ENCODE assay signal across 8 cellular contexts in the genomic region with DNA sequence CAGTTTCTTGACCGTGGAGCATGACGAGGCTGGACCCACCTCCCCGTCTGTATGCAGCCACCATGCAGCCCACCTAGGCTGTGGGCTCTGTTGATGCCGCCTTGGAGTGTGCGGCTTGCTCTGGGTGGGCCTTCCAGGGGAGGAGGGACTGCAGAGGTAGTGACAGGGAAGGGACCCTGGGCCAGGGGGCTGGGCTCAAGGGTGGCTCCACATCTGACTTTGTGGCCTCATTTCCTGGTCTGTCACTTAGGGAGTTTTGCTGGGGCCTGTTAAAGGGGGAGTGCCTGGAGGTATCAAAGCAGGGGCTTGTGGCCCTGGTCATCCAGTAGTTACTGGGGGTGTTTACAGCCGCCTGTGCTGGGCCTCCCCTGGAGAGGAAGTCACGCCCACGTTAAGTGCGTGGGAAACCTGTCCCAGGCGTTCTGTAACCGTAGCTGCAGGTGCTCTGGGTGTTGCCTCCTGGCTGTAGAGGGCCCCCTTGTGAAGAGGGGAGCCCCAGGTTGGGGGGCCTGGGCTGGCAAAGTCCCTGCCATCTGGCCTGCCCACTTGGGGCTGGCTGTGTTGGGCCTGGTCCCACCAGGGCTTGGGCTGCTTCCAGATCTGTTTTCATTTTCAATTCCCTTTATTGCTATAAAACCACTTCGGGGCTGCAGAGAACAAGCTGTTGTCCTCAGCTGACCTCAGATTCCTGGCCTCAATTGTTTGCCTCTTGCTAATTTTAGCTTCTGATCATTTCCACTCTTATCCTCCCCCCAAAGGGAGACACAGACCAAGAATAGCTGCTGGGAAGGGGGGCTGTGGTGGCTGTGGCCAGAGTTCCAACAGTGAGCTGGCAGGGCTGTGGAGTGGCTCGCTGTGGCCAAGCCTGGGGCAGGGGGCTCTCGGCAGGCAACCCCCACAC. TPM values are rescaled to one million over a fixed set of nuclear protein-coding genes. Genes with fewer than 3 reads are reported as not detected.
DNase-seq lines count a peak whose midpoint lies in the region; ATAC-seq, FAIRE-seq and TF ChIP-seq lines count a peak whose summit lies in the region.

No MANE protein-coding gene starts in this region.

- peak; percentile 96 for DNase-seq in EH (ENCODE audit: low read depth)
- peak; percentile 29 for DNase-seq in SK-MEL-5 (ENCODE audit: low read depth, low spot score)
- peak in 53 of 61 donors; percentile 14 to 84 (median 57) for DNase-seq in caudate nucleus (lab: John Stamatoyannopoulos, UW)
- no peak for DNase-seq in HepG2 (ENCODE audit: low spot score)
- DNase-seq in NCI-H187 treated with DMSO at 0.1 percent for 48 hours (lab: John Stamatoyannopoulos, UW) = no peak

- no peak overlapping the region for H2AFZ ChIP-seq in HepG2 (ENCODE audit: low read length)

- no peak for TF ChIP-seq RAD21 in HepG2 (CRISPR knock-in tag; IDR thresholded peaks at IDR 0.05)

- H3K27ac ChIP-seq in caudate nucleus (ENCODE audit: low read depth, low read length) = peak overlapping the region; percentile 64
- H3K27ac ChIP-seq in HepG2 (ENCODE audit: extremely low read length, insufficient read depth, low read length) = peak overlapping the region; percentile 19
- H3K27ac ChIP-seq in stomach smooth muscle (ENCODE audit: low read length) = peak overlapping the region; percentile 75

- WGBS in HepG2 (ENCODE audit: low lambda C conversion rate) = 79% methylated on average over 6 of the region's 14 CpGs

- CTCF ChIA-PET in HepG2 (lab: Yijun Ruan, JAX; ENCODE audit: low intra/inter-chr PET ratio, low total read pairs) = no interaction called here

- TF ChIP-seq CTCF in HepG2 (CRISPR knock-in tag; IDR thresholded peaks at IDR 0.05) = no peak

- in situ Hi-C loops in SK-MEL-5 (cut with HindIII; ENCODE audit: low pct_unique_long_range_greater_than_20kb, low sequenced_read_pairs) = no loop called here
- in situ Hi-C loops in HepG2 (cut with HindIII; ENCODE audit: extremely low pct_ligation_motif_present, low pct_unique_long_range_greater_than_20kb) = no loop called here

- no peak for FAIRE-seq in HepG2 (lab: Jason Lieb, UNC)

- TF ChIP-seq EP300 in HepG2 (IDR thresholded peaks at IDR 0.05; ENCODE audit: low read depth in 2 of 2, low read length in 2 of 2) (no peak), HepG2 (CRISPR knock-in tag; IDR thresholded peaks at IDR 0.05; ENCODE audit: borderline replicate concordance) (no peak)

- H3K27me3 ChIP-seq in HepG2 (ENCODE audit: control insufficient read depth in 1 of 2, insufficient read depth in 2 of 2, low read length in 2 of 2) (no peaks in the 10 kb centered on the region), stomach smooth muscle (ENCODE audit: control insufficient read depth in 1 of 2, insufficient read depth in 2 of 2, low read length in 2 of 2) (no peaks in the 10 kb centered on the region)

- peaks cover 2 to 9% of the 10 kb centered on the region in 2 experiments; a peak in 3 of 5 replicates for H3K36me3 ChIP-seq in HepG2 (replicated peaks in 1 of 2; ENCODE audit: control insufficient read depth in 1 of 2, insufficient read depth in 2 of 2, low read length in 2 of 2)
- H3K36me3 ChIP-seq in stomach smooth muscle (ENCODE audit: control insufficient read depth in 2 of 2, insufficient read depth in 2 of 2, low read length in 2 of 2) = peaks cover 0 to 3% of the 10 kb centered on the region in 2 donors

- no peak overlapping the region; a peak in 1 of 6 replicates for H3K4me3 ChIP-seq in HepG2 (replicated peaks in 1 of 3; ENCODE audit: insufficient read depth in 1 of 3, low read depth in 2 of 3, low read length in 3 of 3)
- H3K4me3 ChIP-seq in stomach smooth muscle (ENCODE audit: low read length in 2 of 2) = peak overlapping the region; percentile 7 to 55

- BruUV-seq in HepG2 (replicated peaks; lab: Mats Ljungman, UMichigan) = no TSS peak

- ATAC-seq in GM19463 (IDR thresholded peaks at IDR 0.05; ENCODE audit: unreplicated experiment) (peak; percentile 70), HG03520 (IDR thresholded peaks at IDR 0.05; ENCODE audit: unreplicated experiment) (peak; percentile 58), HepG2 (peak; percentile 44)

- H3K9me3 ChIP-seq in HepG2 (ENCODE audit: low read length) (no peaks in the 10 kb centered on the region), stomach smooth muscle (ENCODE audit: control insufficient read depth in 2 of 2, low read length in 2 of 2) (no peaks in the 10 kb centered on the region)

- peaks cover 12% of the 10 kb centered on the region for H3K79me2 ChIP-seq in HepG2 (ENCODE audit: insufficient read depth, low read length)

- POLR2A ChIA-PET in HepG2 (lab: Yijun Ruan, JAX) = no interaction called here

- no peak overlapping the region for H3K9ac ChIP-seq in HepG2 (ENCODE audit: insufficient read depth, low read depth, low read length)
- H3K9ac ChIP-seq in stomach smooth muscle (ENCODE audit: low read length in 2 of 2) = peak overlapping the region in 1 of 2 donors; percentile 62

- H3K4me1 ChIP-seq in HepG2 (ENCODE audit: insufficient read depth, low read length) (peaks cover 26% of the 10 kb centered on the region), stomach smooth muscle (ENCODE audit: control insufficient read depth, insufficient read depth, low read length) (peaks cover 65% of the 10 kb centered on the region)

- peak overlapping the region; percentile 38 for H3K4me2 ChIP-seq in HepG2 (ENCODE audit: low read depth, low read length)

- no peak for TF ChIP-seq POLR2A in HepG2 (IDR thresholded peaks at IDR 0.05; ENCODE audit: insufficient read depth in 1 of 2, low read depth in 2 of 2, low read length in 2 of 2)

- peaks cover 16% of the 10 kb centered on the region for H4K20me1 ChIP-seq in HepG2 (ENCODE audit: insufficient read depth, low read length)

- intact Hi-C loops in HepG2 (cut with micrococcal nuclease; ENCODE audit: unreplicated experiment) = no loop called here

TF ChIP-seq in HepG2, 621 proteins besides CTCF, POLR2A, EP300 and RAD21 (continues in another document):
- TF ChIP-seq MED8 (CRISPR knock-in tag; IDR thresholded peaks at IDR 0.05; ENCODE audit: insufficient replicate concordance) = no peak
- no peak for TF ChIP-seq NR2F1 (CRISPR knock-in tag; IDR thresholded peaks at IDR 0.05)
- TF ChIP-seq ZNF615 (CRISPR knock-in tag; IDR thresholded peaks at IDR 0.05; ENCODE audit: borderline replicate concordance) = no peak
- TF ChIP-seq HNRNPL (IDR thresholded peaks at IDR 0.05; ENCODE audit: low read depth, low read length) = 0 out of 2 replicates have a peak, but pooled peaks have one; percentile 23
- TF ChIP-seq, protein P1, sequence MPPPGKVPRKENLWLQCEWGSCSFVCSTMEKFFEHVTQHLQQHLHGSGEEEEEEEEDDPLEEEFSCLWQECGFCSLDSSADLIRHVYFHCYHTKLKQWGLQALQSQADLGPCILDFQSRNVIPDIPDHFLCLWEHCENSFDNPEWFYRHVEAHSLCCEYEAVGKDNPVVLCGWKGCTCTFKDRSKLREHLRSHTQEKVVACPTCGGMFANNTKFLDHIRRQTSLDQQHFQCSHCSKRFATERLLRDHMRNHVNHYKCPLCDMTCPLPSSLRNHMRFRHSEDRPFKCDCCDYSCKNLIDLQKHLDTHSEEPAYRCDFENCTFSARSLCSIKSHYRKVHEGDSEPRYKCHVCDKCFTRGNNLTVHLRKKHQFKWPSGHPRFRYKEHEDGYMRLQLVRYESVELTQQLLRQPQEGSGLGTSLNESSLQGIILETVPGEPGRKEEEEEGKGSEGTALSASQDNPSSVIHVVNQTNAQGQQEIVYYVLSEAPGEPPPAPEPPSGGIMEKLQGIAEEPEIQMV (CRISPR knock-in tag; IDR thresholded peaks at IDR 0.05; ENCODE audit: low read depth) = no peak
- TF ChIP-seq SOX6 (IDR thresholded peaks at IDR 0.05) = no peak
- TF ChIP-seq SOX6 (CRISPR knock-in tag; IDR thresholded peaks at IDR 0.05) = peak; percentile 30; the same call in 1 of the 2 replicates
- TF ChIP-seq, protein P2, sequence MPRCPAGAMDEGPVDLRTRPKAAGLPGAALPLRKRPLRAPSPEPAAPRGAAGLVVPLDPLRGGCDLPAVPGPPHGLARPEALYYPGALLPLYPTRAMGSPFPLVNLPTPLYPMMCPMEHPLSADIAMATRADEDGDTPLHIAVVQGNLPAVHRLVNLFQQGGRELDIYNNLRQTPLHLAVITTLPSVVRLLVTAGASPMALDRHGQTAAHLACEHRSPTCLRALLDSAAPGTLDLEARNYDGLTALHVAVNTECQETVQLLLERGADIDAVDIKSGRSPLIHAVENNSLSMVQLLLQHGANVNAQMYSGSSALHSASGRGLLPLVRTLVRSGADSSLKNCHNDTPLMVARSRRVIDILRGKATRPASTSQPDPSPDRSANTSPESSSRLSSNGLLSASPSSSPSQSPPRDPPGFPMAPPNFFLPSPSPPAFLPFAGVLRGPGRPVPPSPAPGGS (CRISPR knock-in tag; IDR thresholded peaks at IDR 0.05) = no peak
- TF ChIP-seq RXRB (CRISPR knock-in tag; IDR thresholded peaks at IDR 0.05; ENCODE audit: borderline replicate concordance) = 0 out of 2 replicates have a peak, but pooled peaks have one; percentile 31

RNA-seq across cellular contexts. Expression of a gene that starts 26.5 kb away (rescaled TPM):
- 16.8 and 17.3 TPM in 2 replicates for total RNA-seq in SK-MEL-5 (2014; rRNA removed; shearing (Covaris generic))
- 14.7 and 18.7 TPM in 2 replicates for polyA plus RNA-seq in SK-MEL-5 (2015; cell fraction: cytosol; rRNA removed)
- 6.1 and 16.9 TPM in 2 replicates for polyA plus RNA-seq in SK-MEL-5 (2015; cell fraction: nucleus; rRNA removed)
- 25.1 and 27.8 TPM in 2 replicates for total RNA-seq in HepG2 (2016; rRNA removed; fragmentation: Illumina TruSeq; extraction: Trizol)
- total RNA-seq in HepG2 (2016; cell fraction: cytosol; rRNA removed; fragmentation: Illumina TruSeq; extraction: Trizol; ENCODE audit: low read depth) = 1.4 and 2.8 TPM in 2 replicates
- total RNA-seq in HepG2 (2016; cell fraction: insoluble cytoplasmic fraction; rRNA removed; fragmentation: Illumina TruSeq; extraction: Trizol) = 21.2 and 24.1 TPM in 2 replicates
- total RNA-seq in HepG2 (2016; cell fraction: membrane; rRNA removed; fragmentation: Illumina TruSeq; extraction: Trizol) = 6.8 and 8.3 TPM in 2 replicates
- 13.1 and 18.9 TPM in 2 replicates for total RNA-seq in HepG2 (2016; cell fraction: nucleus; rRNA removed; fragmentation: Illumina TruSeq; extraction: Trizol)
- polyA plus RNA-seq in HepG2 (2011; rRNA removed) = 16.8 and 18.8 TPM in 2 replicates
- polyA plus RNA-seq in HepG2 (2011; cell fraction: cytosol; rRNA removed) = 9.1 and 11.1 TPM in 2 replicates
- 12.3 and 14.2 TPM in 2 replicates for polyA plus RNA-seq in HepG2 (2011; cell fraction: nucleus; rRNA removed)
- 22.0 and 24.4 TPM in 2 replicates for polyA plus RNA-seq in HepG2 (2012)
- 1.1 and 2.1 TPM in 2 replicates for polyA plus RNA-seq in HepG2 (2016; cell fraction: cytosol; fragmentation: Illumina TruSeq; extraction: Trizol; ENCODE audit: low read depth)
- polyA plus RNA-seq in HepG2 (2016; cell fraction: insoluble cytoplasmic fraction; fragmentation: Illumina TruSeq; extraction: Trizol; ENCODE audit: low read depth) = 31.2 and 34.3 TPM in 2 replicates
- 5.5 and 7.5 TPM in 2 replicates for polyA plus RNA-seq in HepG2 (2016; cell fraction: membrane; fragmentation: Illumina TruSeq; extraction: Trizol; ENCODE audit: low read depth)
- 30.0 and 34.4 TPM in 2 replicates for polyA plus RNA-seq in HepG2 (2016; cell fraction: nucleus; fragmentation: Illumina TruSeq; extraction: Trizol; ENCODE audit: insufficient read depth, low read depth)
- polyA minus RNA-seq in HepG2 (2011; rRNA and poly(A)+ RNA removed; ENCODE audit: low replicate concordance) = 23.8 and 65.8 TPM in 2 replicates
- polyA minus RNA-seq in HepG2 (2011; cell fraction: cytosol; rRNA and poly(A)+ RNA removed) = 12.2 and 13.9 TPM in 2 replicates
- 6.3 and 8.8 TPM in 2 replicates for polyA minus RNA-seq in HepG2 (2011; cell fraction: nucleus; rRNA and poly(A)+ RNA removed)

Comparison
In these comparisons a context has a peak if more than half of its experiments do, and no peak if none do; other contexts are left out.
1. DNase-seq: peak in EH (single experiment), SK-MEL-5 (single experiment) and caudate nucleus (53 of 61); none in HepG2 (single experiment) and NCI-H187 treated with DMSO at 0.1 percent for 48 hours (single experiment).
2. H3K27ac ChIP-seq: peak in every context shown above with its lines; median percentile 75 in stomach smooth muscle; 64 in caudate nucleus; 19 in HepG2.
3. H3K4me3 ChIP-seq: peak in stomach smooth muscle (2 of 2); none in HepG2 (0 of 3).
4. Peak in every context shown above with its lines, with median percentiles within 50 percentile points of each other: ATAC-seq.